15 cellular contexts compared by ENCODE assay signal in genomic region chr16:22270525-22270924, GRCh38.
"Had no signal": no experiment of that assay in that cellular context is flagged by ENCODE, and none has a peak within 500 bp of the region (broad histone marks: within the 10 kb centered on the region; RNA-seq: fewer than 3 reads in every experiment).

No MANE protein-coding gene starts in this region.

- H3K4me1 ChIP-seq: ascending aorta, breast epithelium, neural progenitor cell, spleen had no signal

- H3K4me2 ChIP-seq: hepatocyte, neural progenitor cell had no signal

- ATAC-seq: left lobe of liver, sciatic nerve, T-helper 17 cell had no signal

- H3K4me3 ChIP-seq: ascending aorta, breast epithelium, hepatocyte, neural progenitor cell, ovary, spleen had no signal

- DNase-seq: activated CD4-positive, alpha-beta T cell treated with anti-CD3 and anti-CD28 coated beads for 48 hours; activated T-cell treated with anti-CD3 and anti-CD28 coated beads, Interleukin-2, amount 50 U/mL, for 24 hours; cerebellar nuclear complex; effector CD8-positive, alpha-beta T cell; islet precursor cell; ovary; spleen; stimulated activated CD4-positive, alpha-beta T cell treated with anti-CD3 and anti-CD28 coated beads, Interleukin-1b, Interleukin-23, amount 100 ng/mL, for 48 hours; T-helper 17 cell had no signal

- H2AFZ ChIP-seq: hepatocyte, neural progenitor cell had no signal

- H3K27ac Mint-ChIP-seq: activated T-cell treated with anti-CD3 and anti-CD28 coated beads, Interleukin-2, amount 50 U/mL, for 24 hours; neural progenitor cell; T-helper 17 cell had no signal

- H3K4me3 Mint-ChIP-seq: activated T-cell treated with anti-CD3 and anti-CD28 coated beads, Interleukin-2, amount 50 U/mL, for 24 hours; neural progenitor cell; T-helper 17 cell had no signal

- H3K4me1 Mint-ChIP-seq: T-helper 17 cell had no signal

- H3K9me3 ChIP-seq: ascending aorta, breast epithelium, ovary had no signal

- H3K79me2 ChIP-seq: hepatocyte had no signal

- H3K9ac ChIP-seq: neural progenitor cell had no signal

- H3K9me3 Mint-ChIP-seq: activated T-cell treated with anti-CD3 and anti-CD28 coated beads, Interleukin-2, amount 50 U/mL, for 24 hours; neural progenitor cell had no signal

- H3K36me3 Mint-ChIP-seq: neural progenitor cell had no signal

- H3K27me3 ChIP-seq: ascending aorta, breast epithelium, hepatocyte, neural progenitor cell, ovary, spleen had no signal

- H3K27ac ChIP-seq: ascending aorta, breast epithelium, hepatocyte, neural progenitor cell, ovary, spleen had no signal

- H3K27me3 Mint-ChIP-seq: activated T-cell treated with anti-CD3 and anti-CD28 coated beads, Interleukin-2, amount 50 U/mL, for 24 hours; T-helper 17 cell had no signal

- H3K36me3 ChIP-seq: neural progenitor cell, ovary had no signal
